ENCODE assay signal across 8 cellular contexts in genomic region chr1:116595946-116596741, GRCh38. TPM values are rescaled to one million over a fixed set of nuclear protein-coding genes. Genes with fewer than 3 reads are reported as not detected.
DNase-seq lines count a peak whose midpoint lies in the region; ATAC-seq and TF ChIP-seq lines count a peak whose summit lies in the region.
"Not testable (repeated sequence)": the region's sequence is repeated elsewhere in the genome, so short reads cannot be mapped to it uniquely, and the experiment has no call there.

No MANE protein-coding gene starts in this region.

- peak overlapping the region; percentile 35 for H3K4me2 ChIP-seq in parathyroid adenoma (ENCODE audit: low read length)

- intact Hi-C loops in left ventricle myocardium inferior (cut with micrococcal nuclease); uterus (cut with DNase I; ENCODE audit: low total_unique reads): not testable (repeated sequence)

- peak overlapping the region; percentile 1 to 36 (median 30) for H3K27ac Mint-ChIP-seq in brain

- H3K4me3 ChIP-seq in left ventricle myocardium inferior, result peak overlapping the region; percentile 21
- H3K4me3 ChIP-seq in parathyroid adenoma (ENCODE audit: low read depth, low read length); uterus: not testable (repeated sequence)

- peak overlapping the region in 4 of 5 experiments; percentile 40 to 52 (median 51) for H3K4me3 Mint-ChIP-seq in brain

- not testable (repeated sequence) for H3K79me2 ChIP-seq in parathyroid adenoma

- TF ChIP-seq CTCF in brain (conservative IDR thresholded peaks at IDR 0.05) (peak; percentile 55 to 64), left ventricle myocardium inferior (IDR thresholded peaks at IDR 0.05; ENCODE audit: borderline replicate concordance) (peak; percentile 69), parathyroid adenoma (IDR thresholded peaks at IDR 0.05) (peak; percentile 21), uterus (IDR thresholded peaks at IDR 0.05) (peak in 3 of 4 experiments; percentile 30 to 56 (median 42))

- not testable (repeated sequence) for H3K9me3 ChIP-seq in left ventricle myocardium inferior (replicated peaks); parathyroid adenoma (ENCODE audit: control insufficient read depth, low read length); uterus

- not testable (repeated sequence) for H3K27me3 Mint-ChIP-seq in brain

- not testable (repeated sequence) for H3K9me3 Mint-ChIP-seq in brain

- H2AFZ ChIP-seq in parathyroid adenoma, result peak overlapping the region; percentile 34

- H3K36me3 Mint-ChIP-seq in brain, result peaks cover 11% of the 10 kb centered on the region

- not testable (repeated sequence) for TF ChIP-seq POLR2A in uterus (IDR thresholded peaks at IDR 0.05)

- H3K9ac ChIP-seq in parathyroid adenoma, result not testable (repeated sequence)

- not testable (repeated sequence) for H3K27me3 ChIP-seq in left ventricle myocardium inferior (ENCODE audit: low read depth); parathyroid adenoma (ENCODE audit: control insufficient read depth, insufficient read depth, low read length); uterus

- H3K27ac ChIP-seq in left ventricle myocardium inferior (replicated peaks); parathyroid adenoma; uterus: not testable (repeated sequence)

- DNase-seq in GM03348 (ENCODE audit: low spot score) (peak; percentile 47), NCI-H2227 (lab: John Stamatoyannopoulos, UW; ENCODE audit: unreplicated experiment) (peak; percentile 42), uterus (peak in 1 of 2 donors; percentile 48)
- peak; percentile 13 for DNase-seq in activated CD4-positive, CD25-positive, alpha-beta regulatory T cell treated with anti-CD3 and anti-CD28 coated beads, Interleukin-2, amount 50 U/mL, for 16 hours (ENCODE audit: low read depth, low spot score)
- not testable (repeated sequence) for DNase-seq in left ventricle myocardium inferior

- peaks cover 47% of the 10 kb centered on the region for H3K4me1 Mint-ChIP-seq in brain

- ATAC-seq in HG02642 (IDR thresholded peaks at IDR 0.05; ENCODE audit: poor library complexity, unreplicated experiment), result peak; percentile 62

- peaks cover 15% of the 10 kb centered on the region for H3K4me1 ChIP-seq in left ventricle myocardium inferior
- H3K4me1 ChIP-seq in parathyroid adenoma, uterus: not testable (repeated sequence)

- not testable (repeated sequence) for H3K36me3 ChIP-seq in left ventricle myocardium inferior; parathyroid adenoma (ENCODE audit: control insufficient read depth, insufficient read depth, low read length); uterus

RNA-seq across cellular contexts. Expression of gene CD58, which starts 25.3 kb away (rescaled TPM):
- 1.1 TPM for polyA plus RNA-seq in brain (ENCODE audit: insufficient read depth, low read depth, low replicate concordance)
- total RNA-seq in left ventricle myocardium inferior (32.2 TPM), uterus (10 to 100 TPM; 22.3 to 79.7 (median 24.4) TPM)
